Comparison of ENCODE assay signal across 1 cellular context in the genomic region with DNA sequence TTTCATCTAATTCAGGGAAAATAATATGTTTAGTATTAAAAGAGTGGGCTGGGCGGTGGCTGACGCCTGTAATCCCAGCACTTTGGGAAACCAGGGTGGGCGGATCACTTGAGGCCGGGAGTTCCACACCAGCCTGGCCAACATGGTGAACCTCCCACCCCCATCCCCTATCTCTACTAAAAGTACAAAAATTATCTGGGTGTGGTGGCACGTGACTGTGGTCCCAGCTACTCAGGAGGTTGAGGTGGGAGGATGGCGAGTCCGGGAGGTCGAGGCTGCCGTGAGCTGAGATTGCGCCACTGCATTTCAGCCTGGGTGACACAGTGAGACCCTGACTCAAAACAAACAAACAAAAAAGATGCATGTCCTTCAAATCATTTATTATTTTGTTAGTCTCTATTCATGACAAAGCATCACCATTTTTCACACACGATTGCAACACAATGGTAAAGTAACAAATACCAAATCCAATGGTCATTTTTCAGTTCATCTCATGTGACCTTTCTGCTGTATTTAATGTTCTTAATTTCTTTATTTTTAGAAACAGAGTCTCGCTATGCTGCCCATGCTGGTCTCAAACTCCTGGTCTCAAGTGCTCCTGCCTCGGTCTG.
TF ChIP-seq lines count a peak whose summit lies in the region.

No MANE protein-coding gene starts in this region.

TF ChIP-seq in HCT116, 20 proteins besides CTCF, POLR2A, EP300 and RAD21:
- TF ChIP-seq ZBTB33 (IDR thresholded peaks at IDR 0.05; ENCODE audit: extremely low read depth, insufficient replicate concordance, low read length) (no peak), ZNF274 (IDR thresholded peaks at IDR 0.05; ENCODE audit: low read depth, low read length) (no peak)
